8 cellular contexts compared by ENCODE assay signal in the genomic region with DNA sequence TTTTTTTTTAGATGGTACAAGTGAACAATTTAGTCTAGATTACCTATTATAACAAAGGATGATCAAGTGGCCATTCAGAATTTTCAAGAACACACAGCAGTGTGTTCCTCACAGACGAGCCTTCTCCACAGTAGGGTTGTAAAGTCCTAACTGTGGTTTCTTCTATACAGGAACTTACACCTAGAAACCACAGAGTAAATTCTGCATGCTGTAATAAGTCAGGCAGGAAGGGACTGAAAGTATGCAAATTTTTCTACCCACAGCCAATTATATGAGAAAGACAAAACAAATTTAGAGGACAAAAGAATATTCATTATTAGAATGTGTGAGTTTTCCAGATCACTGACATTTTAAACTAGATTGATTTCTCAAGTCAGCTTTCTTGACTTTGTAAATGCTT.
DNase-seq lines count a peak whose midpoint lies in the region; ATAC-seq and TF ChIP-seq lines count a peak whose summit lies in the region.

No MANE protein-coding gene starts in this region.

- ATAC-seq in GM21528 (IDR thresholded peaks at IDR 0.05; ENCODE audit: low FRiP score, unreplicated experiment): peak; percentile 99
- ATAC-seq in Right ventricle myocardium inferior: no peak
- no peak for ATAC-seq in heart left ventricle

- dilution Hi-C loops in mammary epithelial cell (cut with HindIII; ENCODE audit: low sequenced_read_pairs): no loop called here

- H3K9me3 ChIP-seq in HUES48 (ENCODE audit: control insufficient read depth, insufficient read depth, low read length): no peaks in the 10 kb centered on the region
- H3K9me3 ChIP-seq in mammary epithelial cell (replicated peaks; ENCODE audit: insufficient read depth, low read length): no peaks in the 10 kb centered on the region
- no peaks in the 10 kb centered on the region for H3K9me3 ChIP-seq in heart left ventricle

- CTCF ChIA-PET in mammary epithelial cell (lab: Charles Lee; ENCODE audit: low non-redundant PET): no interaction called here

- peak; percentile 38 for DNase-seq in GM12865 (ENCODE audit: low read depth)
- DNase-seq in mammary epithelial cell: no peak
- no peak for DNase-seq in Right ventricle myocardium inferior (ENCODE audit: missing footprints)
- DNase-seq in stimulated activated CD4-positive, alpha-beta T cell treated with anti-CD3 and anti-CD28 coated beads, Interleukin-4, amount 100 ng/mL, for 4 hours: no peak
- no peak for DNase-seq in heart left ventricle
- DNase-seq in effector CD8-positive, alpha-beta T cell (lab: John Stamatoyannopoulos, UW): no peak

- H3K4me3 ChIP-seq in GM12865 (ENCODE audit: low read depth, low read length) (no peak overlapping the region), HUES48 (ENCODE audit: low read depth, low read length) (no peak overlapping the region), mammary epithelial cell (replicated peaks in 1 of 3; ENCODE audit: insufficient read depth in 1 of 3, low read depth in 2 of 3, low read length in 3 of 3) (no peak overlapping the region), heart left ventricle (no peak overlapping the region)

- peaks cover 97% of the 10 kb centered on the region for H3K79me2 ChIP-seq in mammary epithelial cell (ENCODE audit: insufficient read depth, low read length)

- no peaks in the 10 kb centered on the region for H4K20me1 ChIP-seq in mammary epithelial cell (ENCODE audit: insufficient read depth, low read length)

- TF ChIP-seq CTCF in GM12865 (IDR thresholded peaks at IDR 0.05; ENCODE audit: insufficient read depth, low read depth, low read length, missing control alignments): no peak
- TF ChIP-seq CTCF in mammary epithelial cell (conservative IDR thresholded peaks at IDR 0.05 in 1 of 2, IDR thresholded peaks at IDR 0.05 in 1 of 2; ENCODE audit: extremely low read depth in 1 of 2, insufficient read depth in 1 of 2, low read depth in 1 of 2, low read length in 2 of 2): no peak
- no peak for TF ChIP-seq CTCF in heart left ventricle (IDR thresholded peaks at IDR 0.05)

- peak overlapping the region; percentile 33 for H3K4me2 ChIP-seq in mammary epithelial cell (ENCODE audit: insufficient read depth, low read depth, low read length)

- H2AFZ ChIP-seq in mammary epithelial cell (ENCODE audit: low read depth, low read length): no peak overlapping the region

- in situ Hi-C loops in mammary epithelial cell (cut with MboI; ENCODE audit: low sequenced_read_pairs in 2 of 2): no loop called here

- BruUV-seq in mammary epithelial cell (replicated peaks; lab: Mats Ljungman, UMichigan): no TSS peak

- H3K27me3 ChIP-seq in HUES48 (ENCODE audit: control insufficient read depth, insufficient read depth, low read length): no peaks in the 10 kb centered on the region
- H3K27me3 ChIP-seq in mammary epithelial cell (ENCODE audit: insufficient read depth, low read length): no peaks in the 10 kb centered on the region
- no peaks in the 10 kb centered on the region for H3K27me3 ChIP-seq in heart left ventricle

- no peak for TF ChIP-seq POLR2A in heart left ventricle (IDR thresholded peaks at IDR 0.05)

- intact Hi-C loops in mammary epithelial cell (cut with micrococcal nuclease): no loop called here
- intact Hi-C loops in Right ventricle myocardium inferior (cut with DNase I): no loop called here
- intact Hi-C loops in heart left ventricle (cut with DNase I): no loop called here

- WGBS in mammary epithelial cell (ENCODE audit: low coverage, missing lambda C conversion rate): 23% methylated on average over 1 of the region's 1 CpG
- 36 to 45% (median 40%) methylated on average over 1 of the region's 1 CpG for WGBS in heart left ventricle, 4 donors

- H3K9ac ChIP-seq in HUES48 (ENCODE audit: low read depth, low read length) (no peak overlapping the region), mammary epithelial cell (ENCODE audit: insufficient read depth, low read length) (no peak overlapping the region)

- peaks cover 56% of the 10 kb centered on the region for H3K4me1 ChIP-seq in HUES48 (ENCODE audit: control insufficient read depth, insufficient read depth, low read length)
- peaks cover 71% of the 10 kb centered on the region for H3K4me1 ChIP-seq in mammary epithelial cell (ENCODE audit: insufficient read depth, low read length)
- peaks cover 2 to 99% (median 61%) of the 10 kb centered on the region in 12 donors for H3K4me1 ChIP-seq in heart left ventricle

- H3K36me3 ChIP-seq in HUES48 (ENCODE audit: control insufficient read depth, insufficient read depth, low read length) (no peaks in the 10 kb centered on the region), mammary epithelial cell (ENCODE audit: insufficient read depth, low read length) (no peaks in the 10 kb centered on the region), heart left ventricle (no peaks in the 10 kb centered on the region)

- H3K27ac ChIP-seq in HUES48 (ENCODE audit: low read depth, low read length) (peak overlapping the region; percentile 26), mammary epithelial cell (ENCODE audit: insufficient read depth, low read depth, low read length) (peak overlapping the region; percentile 21), heart left ventricle (peak overlapping the region in 1 of 12 donors; percentile 47)
